1 cellular context compared by ENCODE assay signal in the genomic region with DNA sequence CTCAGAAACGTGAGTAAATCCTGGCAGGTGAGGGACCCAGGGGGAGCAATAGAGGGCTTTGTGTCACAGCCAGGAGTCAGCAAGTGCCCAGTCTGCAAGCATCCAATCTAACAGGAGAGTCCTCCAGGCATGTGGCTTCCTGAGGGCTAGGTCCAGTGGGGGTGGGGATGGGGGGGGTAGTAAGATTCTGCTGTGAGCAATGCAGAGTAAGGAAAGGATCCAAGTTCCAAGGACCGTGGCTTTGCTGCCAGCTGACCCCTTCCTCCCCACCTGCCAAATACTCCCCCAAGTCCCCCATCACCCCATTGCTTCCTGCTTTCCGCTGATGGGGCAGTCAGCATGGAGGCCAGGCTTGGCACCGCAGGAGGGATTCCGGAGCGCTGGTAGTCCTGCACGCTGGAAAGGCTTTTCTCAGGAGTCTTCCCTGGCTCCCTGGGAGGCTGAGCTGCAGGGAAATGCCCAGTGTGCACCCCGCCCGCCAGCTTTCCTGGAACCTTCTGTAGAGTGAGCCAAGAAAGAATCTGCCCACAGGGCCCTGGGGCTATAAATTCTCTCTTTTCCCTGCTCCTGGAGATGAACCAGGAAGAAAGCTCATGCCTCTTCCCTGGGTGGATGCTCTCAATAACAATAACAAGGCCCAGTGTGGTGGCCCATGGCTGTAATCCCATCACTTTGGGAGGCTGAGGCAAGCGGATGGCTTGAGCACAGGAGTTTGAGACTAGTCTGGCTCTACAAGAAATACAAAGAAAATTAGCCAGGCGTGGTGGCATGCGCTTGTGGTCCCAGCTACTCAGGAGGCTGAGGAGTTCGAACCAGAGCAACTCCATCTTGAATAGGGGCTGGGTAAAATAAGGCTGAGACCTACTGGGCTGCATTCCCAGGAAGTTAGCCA.
TF ChIP-seq lines count a peak whose summit lies in the region.

No MANE protein-coding gene starts in this region.

TF ChIP-seq in K562, 482 proteins besides CTCF, POLR2A, EP300 and RAD21 (continued from another document and continues in another):
- TF ChIP-seq, protein P1, sequence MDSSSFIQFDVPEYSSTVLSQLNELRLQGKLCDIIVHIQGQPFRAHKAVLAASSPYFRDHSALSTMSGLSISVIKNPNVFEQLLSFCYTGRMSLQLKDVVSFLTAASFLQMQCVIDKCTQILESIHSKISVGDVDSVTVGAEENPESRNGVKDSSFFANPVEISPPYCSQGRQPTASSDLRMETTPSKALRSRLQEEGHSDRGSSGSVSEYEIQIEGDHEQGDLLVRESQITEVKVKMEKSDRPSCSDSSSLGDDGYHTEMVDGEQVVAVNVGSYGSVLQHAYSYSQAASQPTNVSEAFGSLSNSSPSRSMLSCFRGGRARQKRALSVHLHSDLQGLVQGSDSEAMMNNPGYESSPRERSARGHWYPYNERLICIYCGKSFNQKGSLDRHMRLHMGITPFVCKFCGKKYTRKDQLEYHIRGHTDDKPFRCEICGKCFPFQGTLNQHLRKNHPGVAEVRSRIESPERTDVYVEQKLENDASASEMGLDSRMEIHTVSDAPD (CRISPR knock-in tag; IDR thresholded peaks at IDR 0.05) = no peak
- TF ChIP-seq NR2C2 (CRISPR knock-in tag; IDR thresholded peaks at IDR 0.05) = no peak
- TF ChIP-seq NR2C2 (tag; IDR thresholded peaks at IDR 0.05) = 0 out of 2 replicates have a peak, but pooled peaks have one; percentile 41
- TF ChIP-seq, protein P2, sequence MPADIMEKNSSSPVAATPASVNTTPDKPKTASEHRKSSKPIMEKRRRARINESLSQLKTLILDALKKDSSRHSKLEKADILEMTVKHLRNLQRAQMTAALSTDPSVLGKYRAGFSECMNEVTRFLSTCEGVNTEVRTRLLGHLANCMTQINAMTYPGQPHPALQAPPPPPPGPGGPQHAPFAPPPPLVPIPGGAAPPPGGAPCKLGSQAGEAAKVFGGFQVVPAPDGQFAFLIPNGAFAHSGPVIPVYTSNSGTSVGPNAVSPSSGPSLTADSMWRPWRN (IDR thresholded peaks at IDR 0.05; ENCODE audit: low read depth) = no peak
- TF ChIP-seq ZNF124 (CRISPR knock-in tag; IDR thresholded peaks at IDR 0.05) = no peak
- no peak for TF ChIP-seq DPF2 (IDR thresholded peaks at IDR 0.05)
- no peak for TF ChIP-seq RHOXF2B (CRISPR knock-in tag; conservative IDR thresholded peaks at IDR 0.05)
- no peak for TF ChIP-seq ZNF77 (CRISPR knock-in tag; IDR thresholded peaks at IDR 0.05)
- TF ChIP-seq, protein P3, sequence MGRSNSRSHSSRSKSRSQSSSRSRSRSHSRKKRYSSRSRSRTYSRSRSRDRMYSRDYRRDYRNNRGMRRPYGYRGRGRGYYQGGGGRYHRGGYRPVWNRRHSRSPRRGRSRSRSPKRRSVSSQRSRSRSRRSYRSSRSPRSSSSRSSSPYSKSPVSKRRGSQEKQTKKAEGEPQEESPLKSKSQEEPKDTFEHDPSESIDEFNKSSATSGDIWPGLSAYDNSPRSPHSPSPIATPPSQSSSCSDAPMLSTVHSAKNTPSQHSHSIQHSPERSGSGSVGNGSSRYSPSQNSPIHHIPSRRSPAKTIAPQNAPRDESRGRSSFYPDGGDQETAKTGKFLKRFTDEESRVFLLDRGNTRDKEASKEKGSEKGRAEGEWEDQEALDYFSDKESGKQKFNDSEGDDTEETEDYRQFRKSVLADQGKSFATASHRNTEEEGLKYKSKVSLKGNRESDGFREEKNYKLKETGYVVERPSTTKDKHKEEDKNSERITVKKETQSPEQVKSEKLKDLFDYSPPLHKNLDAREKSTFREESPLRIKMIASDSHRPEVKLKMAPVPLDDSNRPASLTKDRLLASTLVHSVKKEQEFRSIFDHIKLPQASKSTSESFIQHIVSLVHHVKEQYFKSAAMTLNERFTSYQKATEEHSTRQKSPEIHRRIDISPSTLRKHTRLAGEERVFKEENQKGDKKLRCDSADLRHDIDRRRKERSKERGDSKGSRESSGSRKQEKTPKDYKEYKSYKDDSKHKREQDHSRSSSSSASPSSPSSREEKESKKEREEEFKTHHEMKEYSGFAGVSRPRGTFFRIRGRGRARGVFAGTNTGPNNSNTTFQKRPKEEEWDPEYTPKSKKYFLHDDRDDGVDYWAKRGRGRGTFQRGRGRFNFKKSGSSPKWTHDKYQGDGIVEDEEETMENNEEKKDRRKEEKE (IDR thresholded peaks at IDR 0.05; ENCODE audit: borderline replicate concordance in 1 of 2, control insufficient read depth in 1 of 2, low read depth in 2 of 2, low read length in 1 of 2) = no peak
- TF ChIP-seq, protein P4, sequence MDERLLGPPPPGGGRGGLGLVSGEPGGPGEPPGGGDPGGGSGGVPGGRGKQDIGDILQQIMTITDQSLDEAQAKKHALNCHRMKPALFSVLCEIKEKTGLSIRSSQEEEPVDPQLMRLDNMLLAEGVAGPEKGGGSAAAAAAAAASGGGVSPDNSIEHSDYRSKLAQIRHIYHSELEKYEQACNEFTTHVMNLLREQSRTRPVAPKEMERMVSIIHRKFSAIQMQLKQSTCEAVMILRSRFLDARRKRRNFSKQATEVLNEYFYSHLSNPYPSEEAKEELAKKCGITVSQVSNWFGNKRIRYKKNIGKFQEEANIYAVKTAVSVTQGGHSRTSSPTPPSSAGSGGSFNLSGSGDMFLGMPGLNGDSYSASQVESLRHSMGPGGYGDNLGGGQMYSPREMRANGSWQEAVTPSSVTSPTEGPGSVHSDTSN (CRISPR knock-in tag; IDR thresholded peaks at IDR 0.05; ENCODE audit: low read depth) = no peak
- TF ChIP-seq, protein P4 (tag; conservative IDR thresholded peaks at IDR 0.05; ENCODE audit: low read depth) = 0 out of 2 replicates have a peak, but pooled peaks have one; percentile 39
- TF ChIP-seq, protein P5, sequence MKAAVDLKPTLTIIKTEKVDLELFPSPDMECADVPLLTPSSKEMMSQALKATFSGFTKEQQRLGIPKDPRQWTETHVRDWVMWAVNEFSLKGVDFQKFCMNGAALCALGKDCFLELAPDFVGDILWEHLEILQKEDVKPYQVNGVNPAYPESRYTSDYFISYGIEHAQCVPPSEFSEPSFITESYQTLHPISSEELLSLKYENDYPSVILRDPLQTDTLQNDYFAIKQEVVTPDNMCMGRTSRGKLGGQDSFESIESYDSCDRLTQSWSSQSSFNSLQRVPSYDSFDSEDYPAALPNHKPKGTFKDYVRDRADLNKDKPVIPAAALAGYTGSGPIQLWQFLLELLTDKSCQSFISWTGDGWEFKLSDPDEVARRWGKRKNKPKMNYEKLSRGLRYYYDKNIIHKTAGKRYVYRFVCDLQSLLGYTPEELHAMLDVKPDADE (conservative IDR thresholded peaks at IDR 0.05; ENCODE audit: control insufficient read depth, low read depth, low read length) = no peak
- TF ChIP-seq, protein P6, sequence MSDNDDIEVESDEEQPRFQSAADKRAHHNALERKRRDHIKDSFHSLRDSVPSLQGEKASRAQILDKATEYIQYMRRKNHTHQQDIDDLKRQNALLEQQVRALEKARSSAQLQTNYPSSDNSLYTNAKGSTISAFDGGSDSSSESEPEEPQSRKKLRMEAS (CRISPR knock-in tag; IDR thresholded peaks at IDR 0.05) = no peak
- TF ChIP-seq, protein P7, sequence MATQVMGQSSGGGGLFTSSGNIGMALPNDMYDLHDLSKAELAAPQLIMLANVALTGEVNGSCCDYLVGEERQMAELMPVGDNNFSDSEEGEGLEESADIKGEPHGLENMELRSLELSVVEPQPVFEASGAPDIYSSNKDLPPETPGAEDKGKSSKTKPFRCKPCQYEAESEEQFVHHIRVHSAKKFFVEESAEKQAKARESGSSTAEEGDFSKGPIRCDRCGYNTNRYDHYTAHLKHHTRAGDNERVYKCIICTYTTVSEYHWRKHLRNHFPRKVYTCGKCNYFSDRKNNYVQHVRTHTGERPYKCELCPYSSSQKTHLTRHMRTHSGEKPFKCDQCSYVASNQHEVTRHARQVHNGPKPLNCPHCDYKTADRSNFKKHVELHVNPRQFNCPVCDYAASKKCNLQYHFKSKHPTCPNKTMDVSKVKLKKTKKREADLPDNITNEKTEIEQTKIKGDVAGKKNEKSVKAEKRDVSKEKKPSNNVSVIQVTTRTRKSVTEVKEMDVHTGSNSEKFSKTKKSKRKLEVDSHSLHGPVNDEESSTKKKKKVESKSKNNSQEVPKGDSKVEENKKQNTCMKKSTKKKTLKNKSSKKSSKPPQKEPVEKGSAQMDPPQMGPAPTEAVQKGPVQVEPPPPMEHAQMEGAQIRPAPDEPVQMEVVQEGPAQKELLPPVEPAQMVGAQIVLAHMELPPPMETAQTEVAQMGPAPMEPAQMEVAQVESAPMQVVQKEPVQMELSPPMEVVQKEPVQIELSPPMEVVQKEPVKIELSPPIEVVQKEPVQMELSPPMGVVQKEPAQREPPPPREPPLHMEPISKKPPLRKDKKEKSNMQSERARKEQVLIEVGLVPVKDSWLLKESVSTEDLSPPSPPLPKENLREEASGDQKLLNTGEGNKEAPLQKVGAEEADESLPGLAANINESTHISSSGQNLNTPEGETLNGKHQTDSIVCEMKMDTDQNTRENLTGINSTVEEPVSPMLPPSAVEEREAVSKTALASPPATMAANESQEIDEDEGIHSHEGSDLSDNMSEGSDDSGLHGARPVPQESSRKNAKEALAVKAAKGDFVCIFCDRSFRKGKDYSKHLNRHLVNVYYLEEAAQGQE (CRISPR knock-in tag; IDR thresholded peaks at IDR 0.05; ENCODE audit: low read depth) = 0 out of 2 replicates have a peak, but pooled peaks have one; percentile 62
- TF ChIP-seq RAD51 (IDR thresholded peaks at IDR 0.05; ENCODE audit: borderline replicate concordance, low read depth) = no peak
- no peak for TF ChIP-seq SMARCC2 (IDR thresholded peaks at IDR 0.05; ENCODE audit: low read depth)
- no peak for TF ChIP-seq EP400 (IDR thresholded peaks at IDR 0.05)
- TF ChIP-seq KDM1A (IDR thresholded peaks at IDR 0.05) = no peak
- no peak for TF ChIP-seq ELF1 (tag; IDR thresholded peaks at IDR 0.05)
- no peak for TF ChIP-seq ZNF146 (CRISPR knock-in tag; IDR thresholded peaks at IDR 0.05; ENCODE audit: unreplicated experiment)
- TF ChIP-seq, protein P8, sequence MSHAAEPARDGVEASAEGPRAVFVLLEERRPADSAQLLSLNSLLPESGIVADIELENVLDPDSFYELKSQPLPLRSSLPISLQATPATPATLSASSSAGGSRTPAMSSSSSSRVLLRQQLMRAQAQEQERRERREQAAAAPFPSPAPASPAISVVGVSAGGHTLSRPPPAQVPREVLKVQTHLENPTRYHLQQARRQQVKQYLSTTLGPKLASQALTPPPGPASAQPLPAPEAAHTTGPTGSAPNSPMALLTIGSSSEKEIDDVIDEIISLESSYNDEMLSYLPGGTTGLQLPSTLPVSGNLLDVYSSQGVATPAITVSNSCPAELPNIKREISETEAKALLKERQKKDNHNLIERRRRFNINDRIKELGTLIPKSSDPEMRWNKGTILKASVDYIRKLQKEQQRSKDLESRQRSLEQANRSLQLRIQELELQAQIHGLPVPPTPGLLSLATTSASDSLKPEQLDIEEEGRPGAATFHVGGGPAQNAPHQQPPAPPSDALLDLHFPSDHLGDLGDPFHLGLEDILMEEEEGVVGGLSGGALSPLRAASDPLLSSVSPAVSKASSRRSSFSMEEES (CRISPR knock-in tag; IDR thresholded peaks at IDR 0.05) = peak; percentile 24; the same call in 1 of the 2 replicates
- TF ChIP-seq SIRT6 (IDR thresholded peaks at IDR 0.05; ENCODE audit: low read depth, low read length) = no peak
- TF ChIP-seq, protein P9, sequence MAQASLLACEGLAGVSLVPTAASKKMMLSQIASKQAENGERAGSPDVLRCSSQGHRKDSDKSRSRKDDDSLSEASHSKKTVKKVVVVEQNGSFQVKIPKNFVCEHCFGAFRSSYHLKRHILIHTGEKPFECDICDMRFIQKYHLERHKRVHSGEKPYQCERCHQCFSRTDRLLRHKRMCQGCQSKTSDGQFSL (CRISPR knock-in tag; IDR thresholded peaks at IDR 0.05) = peak; percentile 81
- TF ChIP-seq, protein P9 (tag; IDR thresholded peaks at IDR 0.05) = peak in 1 of 2 experiments; percentile 86; a peak in 2 of 4 replicates
- TF ChIP-seq GATA2 (CRISPR knock-in tag; IDR thresholded peaks at IDR 0.05) = no peak
- no peak for TF ChIP-seq ZBED1 (IDR thresholded peaks at IDR 0.05)
- TF ChIP-seq TEAD2 (tag; IDR thresholded peaks at IDR 0.05) = peak; percentile 73
- no peak for TF ChIP-seq MCM5 (IDR thresholded peaks at IDR 0.05; ENCODE audit: low read depth)
- TF ChIP-seq ARID2 (IDR thresholded peaks at IDR 0.05) = no peak
- TF ChIP-seq SMC3 (conservative IDR thresholded peaks at IDR 0.05; ENCODE audit: insufficient read depth, low read depth, low read length) = no peak
- TF ChIP-seq KAT7 (CRISPR knock-in tag; IDR thresholded peaks at IDR 0.05; ENCODE audit: borderline replicate concordance) = no peak
- TF ChIP-seq, protein P10, sequence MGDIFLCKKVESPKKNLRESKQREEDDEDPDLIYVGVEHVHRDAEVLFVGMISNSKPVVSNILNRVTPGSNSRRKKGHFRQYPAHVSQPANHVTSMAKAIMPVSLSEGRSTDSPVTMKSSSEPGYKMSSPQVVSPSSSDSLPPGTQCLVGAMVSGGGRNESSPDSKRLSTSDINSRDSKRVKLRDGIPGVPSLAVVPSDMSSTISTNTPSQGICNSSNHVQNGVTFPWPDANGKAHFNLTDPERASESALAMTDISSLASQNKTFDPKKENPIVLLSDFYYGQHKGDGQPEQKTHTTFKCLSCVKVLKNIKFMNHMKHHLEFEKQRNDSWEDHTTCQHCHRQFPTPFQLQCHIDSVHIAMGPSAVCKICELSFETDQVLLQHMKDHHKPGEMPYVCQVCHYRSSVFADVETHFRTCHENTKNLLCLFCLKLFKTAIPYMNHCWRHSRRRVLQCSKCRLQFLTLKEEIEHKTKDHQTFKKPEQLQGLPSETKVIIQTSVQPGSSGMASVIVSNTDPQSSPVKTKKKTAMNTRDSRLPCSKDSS (IDR thresholded peaks at IDR 0.05; ENCODE audit: low read depth, partially characterized antibody) = no peak
- TF ChIP-seq RFX5 (IDR thresholded peaks at IDR 0.05; ENCODE audit: low read depth, low read length) = no peak
- TF ChIP-seq ZC3H4 (CRISPR knock-in tag; IDR thresholded peaks at IDR 0.05; ENCODE audit: borderline replicate concordance) = no peak
- TF ChIP-seq ZNF174 (CRISPR knock-in tag; IDR thresholded peaks at IDR 0.05) = no peak
- TF ChIP-seq C11orf30 (IDR thresholded peaks at IDR 0.05; ENCODE audit: low read depth) = no peak
- TF ChIP-seq, protein P11, sequence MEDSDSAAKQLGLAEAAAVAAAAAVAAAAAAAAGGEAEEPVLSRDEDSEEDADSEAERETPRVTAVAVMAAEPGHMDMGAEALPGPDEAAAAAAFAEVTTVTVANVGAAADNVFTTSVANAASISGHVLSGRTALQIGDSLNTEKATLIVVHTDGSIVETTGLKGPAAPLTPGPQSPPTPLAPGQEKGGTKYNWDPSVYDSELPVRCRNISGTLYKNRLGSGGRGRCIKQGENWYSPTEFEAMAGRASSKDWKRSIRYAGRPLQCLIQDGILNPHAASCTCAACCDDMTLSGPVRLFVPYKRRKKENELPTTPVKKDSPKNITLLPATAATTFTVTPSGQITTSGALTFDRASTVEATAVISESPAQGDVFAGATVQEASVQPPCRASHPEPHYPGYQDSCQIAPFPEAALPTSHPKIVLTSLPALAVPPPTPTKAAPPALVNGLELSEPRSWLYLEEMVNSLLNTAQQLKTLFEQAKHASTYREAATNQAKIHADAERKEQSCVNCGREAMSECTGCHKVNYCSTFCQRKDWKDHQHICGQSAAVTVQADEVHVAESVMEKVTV (CRISPR knock-in tag; IDR thresholded peaks at IDR 0.05) = no peak
- TF ChIP-seq RB1 (IDR thresholded peaks at IDR 0.05; ENCODE audit: low read depth) = no peak
- no peak for TF ChIP-seq ZNF436 (CRISPR knock-in tag; IDR thresholded peaks at IDR 0.05)
